25 cellular contexts compared by ENCODE assay signal in the genomic region with DNA sequence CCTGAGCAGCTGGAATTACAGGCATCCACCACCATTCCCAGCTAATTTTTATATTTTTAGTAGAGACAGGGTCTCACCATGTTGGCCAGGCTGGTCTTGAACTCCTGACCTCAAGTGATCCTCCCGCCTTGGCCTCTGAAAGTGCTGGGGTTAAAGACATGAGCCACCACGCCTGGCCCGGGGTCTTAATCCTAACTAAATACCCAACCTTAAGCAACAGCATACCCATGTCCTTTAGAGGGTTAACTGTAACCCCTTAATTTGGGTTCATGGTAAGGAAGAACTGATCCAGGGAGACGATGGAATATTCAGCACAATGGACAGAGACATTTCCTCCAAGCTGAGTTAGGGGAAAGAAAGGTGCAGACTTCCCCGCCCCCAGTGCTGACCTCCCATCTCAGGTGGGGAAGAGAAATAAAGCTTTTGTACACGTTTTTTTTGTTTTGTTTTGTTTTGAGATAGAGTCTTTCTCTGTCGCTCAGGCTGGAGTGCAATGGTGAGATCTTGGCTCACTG. TPM values are rescaled to one million over a fixed set of nuclear protein-coding genes. Genes with fewer than 3 reads are reported as not detected.
DNase-seq lines count a peak whose midpoint lies in the region; ATAC-seq, FAIRE-seq and TF ChIP-seq lines count a peak whose summit lies in the region.
"Had no signal": no experiment of that assay in that cellular context is flagged by ENCODE, and none has a peak within 500 bp of the region (broad histone marks: within the 10 kb centered on the region; RNA-seq: fewer than 3 reads in every experiment).

No MANE protein-coding gene starts in this region.

- H3K9me3 Mint-ChIP-seq in activated CD4-positive, alpha-beta T cell treated with anti-CD3 and anti-CD28 coated beads for 36 hours (ENCODE audit: low read depth), result no peaks in the 10 kb centered on the region

- H3K36me3 ChIP-seq in HepG2 (replicated peaks in 1 of 2; ENCODE audit: control insufficient read depth in 1 of 2, insufficient read depth in 2 of 2, low read length in 2 of 2), result no peaks in the 10 kb centered on the region
- no peaks in the 10 kb centered on the region for H3K36me3 ChIP-seq in right lobe of liver
- H3K36me3 ChIP-seq in hepatocyte (replicated peaks; ENCODE audit: insufficient read depth, low read depth), result no peaks in the 10 kb centered on the region
- H3K36me3 ChIP-seq: adrenal gland, colonic mucosa, spleen, upper lobe of left lung had no signal

- no peak for TF ChIP-seq RAD21 in HepG2 (CRISPR knock-in tag; IDR thresholded peaks at IDR 0.05)

- no peak for TF ChIP-seq POLR2A in HepG2 (IDR thresholded peaks at IDR 0.05; ENCODE audit: insufficient read depth in 1 of 2, low read depth in 2 of 2, low read length in 2 of 2)
- TF ChIP-seq POLR2A in right lobe of liver (IDR thresholded peaks at IDR 0.05), result no peak

- no peaks in the 10 kb centered on the region for H4K20me1 ChIP-seq in HepG2 (ENCODE audit: insufficient read depth, low read length)
- no peaks in the 10 kb centered on the region for H4K20me1 ChIP-seq in hepatocyte (ENCODE audit: insufficient read depth, poor library complexity, severe bottlenecking)

- H3K36me3 Mint-ChIP-seq in activated CD4-positive, alpha-beta T cell treated with anti-CD3 and anti-CD28 coated beads for 36 hours (ENCODE audit: low read depth), result no peaks in the 10 kb centered on the region

- H3K9me3 ChIP-seq in HepG2 (ENCODE audit: low read length) (no peaks in the 10 kb centered on the region), right lobe of liver (no peaks in the 10 kb centered on the region), hepatocyte (ENCODE audit: low read depth) (no peaks in the 10 kb centered on the region)
- H3K9me3 ChIP-seq: adrenal gland, Caco-2, colonic mucosa, spleen, upper lobe of left lung had no signal

- H3K4me2 ChIP-seq in HepG2 (ENCODE audit: low read depth, low read length) (no peak overlapping the region), hepatocyte (no peak overlapping the region)
- H3K4me2 ChIP-seq: KMS-11 had no signal

- H3K4me1 ChIP-seq in HepG2 (ENCODE audit: insufficient read depth, low read length), result peaks cover 32% of the 10 kb centered on the region
- peaks cover 0 to 4% (median 0%) of the 10 kb centered on the region in 4 donors for H3K4me1 ChIP-seq in right lobe of liver
- H3K4me1 ChIP-seq in hepatocyte (ENCODE audit: insufficient read depth), result no peaks in the 10 kb centered on the region
- H3K4me1 ChIP-seq: Caco-2, colonic mucosa had no signal

- TF ChIP-seq CTCF in HepG2 (CRISPR knock-in tag; IDR thresholded peaks at IDR 0.05) (no peak), right lobe of liver (IDR thresholded peaks at IDR 0.05) (no peak), RWPE1 (conservative IDR thresholded peaks at IDR 0.05; ENCODE audit: low read depth) (no peak), hepatocyte (IDR thresholded peaks at IDR 0.05; ENCODE audit: poor library complexity) (no peak)

- H3K79me2 ChIP-seq in HepG2 (ENCODE audit: insufficient read depth, low read length) (no peaks in the 10 kb centered on the region), hepatocyte (no peaks in the 10 kb centered on the region)

- CTCF ChIA-PET in HepG2 (lab: Yijun Ruan, JAX; ENCODE audit: low intra/inter-chr PET ratio, low total read pairs) (no interaction called here), RWPE1 (lab: Yijun Ruan, JAX) (no interaction called here)
- CTCF ChIA-PET in activated CD4-positive, alpha-beta T cell treated with anti-CD3 and anti-CD28 coated beads for 36 hours (lab: Charles Lee), result interaction anchor here (1.6 kb wide), 1 partner anchor 101 kb away, joined by 5 read pairs; no protein-coding TSS in a partner anchor

- no peak overlapping the region for H3K4me3 Mint-ChIP-seq in activated CD4-positive, alpha-beta T cell treated with anti-CD3 and anti-CD28 coated beads for 36 hours
- H3K4me3 Mint-ChIP-seq: activated CD8-positive, alpha-beta T cell treated with anti-CD3 and anti-CD28 coated beads, Interleukin-2, amount 10 ng/mL, durations not matched to agents 7 days and 5 days; HFFc6; naive thymus-derived CD4-positive, alpha-beta T cell had no signal

- H3K27ac Mint-ChIP-seq in activated CD4-positive, alpha-beta T cell treated with anti-CD3 and anti-CD28 coated beads for 36 hours, result no peak overlapping the region
- H3K27ac Mint-ChIP-seq: activated CD8-positive, alpha-beta T cell treated with anti-CD3 and anti-CD28 coated beads, Interleukin-2, amount 10 ng/mL, durations not matched to agents 7 days and 5 days; HFFc6; naive thymus-derived CD4-positive, alpha-beta T cell; progenitor cell of endocrine pancreas had no signal

- H3K4me1 Mint-ChIP-seq in activated CD4-positive, alpha-beta T cell treated with anti-CD3 and anti-CD28 coated beads for 36 hours, result peaks cover 10% of the 10 kb centered on the region

- FAIRE-seq in HepG2 (lab: Jason Lieb, UNC), result peak; percentile 36

- no peak overlapping the region for H3K9ac ChIP-seq in HepG2 (ENCODE audit: insufficient read depth, low read depth, low read length)
- H3K9ac ChIP-seq: KMS-11 had no signal

- intact Hi-C loops in HepG2 (cut with micrococcal nuclease; ENCODE audit: unreplicated experiment) (no loop called here), right lobe of liver (cut with DNase I) (loop anchor here in 1 of 2 donors (10.0 kb wide), 2 partner anchors 62 to 68 kb away; no protein-coding TSS in a partner anchor)
- intact Hi-C loops in activated CD4-positive, alpha-beta T cell treated with anti-CD3 and anti-CD28 coated beads for 36 hours (cut with DNase I, micrococcal nuclease), result no loop called here

- 53% methylated on average over 7 of the region's 7 CpGs for WGBS in HepG2 (ENCODE audit: low lambda C conversion rate)
- 38% methylated on average over 7 of the region's 7 CpGs for WGBS in right lobe of liver (ENCODE audit: insufficient coverage, low coverage, low lambda C conversion rate, missing lambda C conversion rate)
- 42% methylated on average over 7 of the region's 7 CpGs for WGBS in hepatocyte (ENCODE audit: low lambda C conversion rate, missing lambda C conversion rate)

- peaks cover 2% of the 10 kb centered on the region for H3K27me3 Mint-ChIP-seq in activated CD4-positive, alpha-beta T cell treated with anti-CD3 and anti-CD28 coated beads for 36 hours
- H3K27me3 Mint-ChIP-seq: progenitor cell of endocrine pancreas had no signal

- H3K4me3 ChIP-seq in HepG2 (replicated peaks in 1 of 3; ENCODE audit: insufficient read depth in 1 of 3, low read depth in 2 of 3, low read length in 3 of 3), result no peak overlapping the region
- no peak overlapping the region for H3K4me3 ChIP-seq in right lobe of liver
- H3K4me3 ChIP-seq in hepatocyte, result no peak overlapping the region
- H3K4me3 ChIP-seq: adrenal gland, colonic mucosa, spleen, upper lobe of left lung had no signal

- no peaks in the 10 kb centered on the region for H3K27me3 ChIP-seq in HepG2 (ENCODE audit: control insufficient read depth in 1 of 2, insufficient read depth in 2 of 2, low read length in 2 of 2)
- H3K27me3 ChIP-seq in right lobe of liver, result no peaks in the 10 kb centered on the region
- H3K27me3 ChIP-seq in hepatocyte, result no peaks in the 10 kb centered on the region
- H3K27me3 ChIP-seq: adrenal gland, colonic mucosa, upper lobe of left lung had no signal

- no peaks in the 10 kb centered on the region for H3K9me2 ChIP-seq in hepatocyte (replicated peaks; ENCODE audit: insufficient read depth)

- ATAC-seq in HepG2 (no peak), right lobe of liver (no peak)
- no peak for ATAC-seq in activated CD4-positive, alpha-beta T cell treated with anti-CD3 and anti-CD28 coated beads for 36 hours
- ATAC-seq: activated CD8-positive, alpha-beta T cell treated with anti-CD3 and anti-CD28 coated beads, Interleukin-2, amount 10 ng/mL, durations not matched to agents 7 days and 5 days; left lobe of liver; naive thymus-derived CD4-positive, alpha-beta T cell had no signal

- no peak for TF ChIP-seq EP300 in HepG2 (IDR thresholded peaks at IDR 0.05; ENCODE audit: low read depth in 2 of 2, low read length in 2 of 2)
- TF ChIP-seq EP300 in HepG2 (CRISPR knock-in tag; IDR thresholded peaks at IDR 0.05; ENCODE audit: borderline replicate concordance), result no peak

- H3K27ac ChIP-seq in HepG2 (ENCODE audit: extremely low read length, insufficient read depth, low read length), result no peak overlapping the region
- no peak overlapping the region for H3K27ac ChIP-seq in right lobe of liver
- no peak overlapping the region for H3K27ac ChIP-seq in RWPE1
- H3K27ac ChIP-seq in hepatocyte, result no peak overlapping the region
- H3K27ac ChIP-seq: adrenal gland, colonic mucosa, KMS-11, spleen, upper lobe of left lung, VCaP had no signal

- BruUV-seq in HepG2 (replicated peaks; lab: Mats Ljungman, UMichigan), result no TSS peak

- DNase-seq in HepG2 (ENCODE audit: low spot score), result no peak
- DNase-seq in right lobe of liver, result no peak
- peak; percentile 34 for DNase-seq in RWPE1 (ENCODE audit: low spot score)
- peak; percentile 42 for DNase-seq in hepatocyte (ENCODE audit: low spot score)
- no peak for DNase-seq in SW480 (ENCODE audit: low spot score)
- DNase-seq in activated CD4-positive, alpha-beta T cell treated with anti-CD3 and anti-CD28 coated beads for 36 hours, result no peak
- DNase-seq in superior temporal gyrus (ENCODE audit: extremely low spot score), result no peak
- DNase-seq in effector CD8-positive, alpha-beta T cell (lab: John Stamatoyannopoulos, UW), result no peak
- DNase-seq: activated CD8-positive, alpha-beta T cell treated with anti-CD3 and anti-CD28 coated beads, Interleukin-2, amount 10 ng/mL, durations not matched to agents 7 days and 5 days; adrenal gland; colonic mucosa; HFFc6; hippocampal formation; naive thymus-derived CD4-positive, alpha-beta T cell; NCI-H510A treated with DMSO at 0.1 percent for 48 hours; spleen; stimulated activated naive CD4-positive, alpha-beta T cell had no signal

- no peak overlapping the region for H2AFZ ChIP-seq in HepG2 (ENCODE audit: low read length)
- H2AFZ ChIP-seq in hepatocyte, result no peak overlapping the region

- POLR2A ChIA-PET in HepG2 (lab: Yijun Ruan, JAX), result interaction anchor here (2.7 kb wide), 1 partner anchor 25 kb away, joined by 7 read pairs; no protein-coding TSS in a partner anchor
- POLR2A ChIA-PET in RWPE1 (lab: Yijun Ruan, JAX; ENCODE audit: low non-redundant PET), result no interaction called here
- POLR2A ChIA-PET in activated CD4-positive, alpha-beta T cell treated with anti-CD3 and anti-CD28 coated beads for 36 hours (lab: Charles Lee), result no interaction called here

- in situ Hi-C loops in HepG2 (cut with HindIII; ENCODE audit: extremely low pct_ligation_motif_present, low pct_unique_long_range_greater_than_20kb), result no loop called here

RNA-seq across cellular contexts. Expression of a gene that starts 8.7 kb away (rescaled TPM):
- total RNA-seq in HepG2 (2016; rRNA removed; fragmentation: Illumina TruSeq; extraction: Trizol) (not detected in 2 replicates), right lobe of liver (under 1 TPM in 2 of 6 experiments, not detected in 4; 0.42 to 0.46 TPM), hepatocyte (not detected in 2 replicates)
- total RNA-seq in HepG2 (2016; cell fraction: cytosol; rRNA removed; fragmentation: Illumina TruSeq; extraction: Trizol; ENCODE audit: low read depth), result not detected in 2 replicates
- total RNA-seq in HepG2 (2016; cell fraction: insoluble cytoplasmic fraction; rRNA removed; fragmentation: Illumina TruSeq; extraction: Trizol), result not detected in 2 replicates
- total RNA-seq in HepG2 (2016; cell fraction: membrane; rRNA removed; fragmentation: Illumina TruSeq; extraction: Trizol), result not detected in 2 replicates
- not detected in 2 replicates for total RNA-seq in HepG2 (2016; cell fraction: nucleus; rRNA removed; fragmentation: Illumina TruSeq; extraction: Trizol)
- polyA plus RNA-seq in HepG2 (2011; rRNA removed) (not detected in 2 replicates), hepatocyte (not detected in 2 replicates)
- polyA plus RNA-seq in HepG2 (2011; cell fraction: cytosol; rRNA removed), result not detected in 2 replicates
- not detected in 2 replicates for polyA plus RNA-seq in HepG2 (2011; cell fraction: nucleus; rRNA removed)
- polyA plus RNA-seq in HepG2 (2012), result not detected in 2 replicates
- not detected in 2 replicates for polyA plus RNA-seq in HepG2 (2016; cell fraction: cytosol; fragmentation: Illumina TruSeq; extraction: Trizol; ENCODE audit: low read depth)
- polyA plus RNA-seq in HepG2 (2016; cell fraction: insoluble cytoplasmic fraction; fragmentation: Illumina TruSeq; extraction: Trizol; ENCODE audit: low read depth), result not detected in 2 replicates
- polyA plus RNA-seq in HepG2 (2016; cell fraction: membrane; fragmentation: Illumina TruSeq; extraction: Trizol; ENCODE audit: low read depth), result not detected in 2 replicates
- not detected in 2 replicates for polyA plus RNA-seq in HepG2 (2016; cell fraction: nucleus; fragmentation: Illumina TruSeq; extraction: Trizol; ENCODE audit: insufficient read depth, low read depth)
- not detected in 2 replicates for polyA minus RNA-seq in HepG2 (2011; rRNA and poly(A)+ RNA removed; ENCODE audit: low replicate concordance)
- polyA minus RNA-seq in HepG2 (2011; cell fraction: cytosol; rRNA and poly(A)+ RNA removed), result not detected in 2 replicates
- not detected in 2 replicates for polyA minus RNA-seq in HepG2 (2011; cell fraction: nucleus; rRNA and poly(A)+ RNA removed)
- total RNA-seq in activated CD4-positive, alpha-beta T cell treated with anti-CD3 and anti-CD28 coated beads for 36 hours, result not detected
- total RNA-seq: activated CD8-positive, alpha-beta T cell treated with anti-CD3 and anti-CD28 coated beads, Interleukin-2, amount 10 ng/mL, durations not matched to agents 7 days and 5 days; adrenal gland; Caco-2; colonic mucosa; HFFc6; left lobe of liver; naive thymus-derived CD4-positive, alpha-beta T cell; progenitor cell of endocrine pancreas; SK-MEL-5; spleen; upper lobe of left lung had no signal
- polyA plus RNA-seq: adrenal gland; esophagus; naive thymus-derived CD4-positive, alpha-beta T cell; spleen had no signal

RNA-seq across cellular contexts. Expression of a gene that starts 26.0 kb away (rescaled TPM):
- 24.4 and 30.3 TPM in 2 replicates for total RNA-seq in HepG2 (2016; rRNA removed; fragmentation: Illumina TruSeq; extraction: Trizol)
- 8.7 and 10.7 TPM in 2 replicates for total RNA-seq in HepG2 (2016; cell fraction: cytosol; rRNA removed; fragmentation: Illumina TruSeq; extraction: Trizol; ENCODE audit: low read depth)
- 24.3 and 28.9 TPM in 2 replicates for total RNA-seq in HepG2 (2016; cell fraction: insoluble cytoplasmic fraction; rRNA removed; fragmentation: Illumina TruSeq; extraction: Trizol)
- 18.5 and 19.0 TPM in 2 replicates for total RNA-seq in HepG2 (2016; cell fraction: membrane; rRNA removed; fragmentation: Illumina TruSeq; extraction: Trizol)
- total RNA-seq in HepG2 (2016; cell fraction: nucleus; rRNA removed; fragmentation: Illumina TruSeq; extraction: Trizol), result 16.6 and 20.8 TPM in 2 replicates
- 27.4 and 34.2 TPM in 2 replicates for polyA plus RNA-seq in HepG2 (2011; rRNA removed)
- polyA plus RNA-seq in HepG2 (2011; cell fraction: cytosol; rRNA removed), result 26.3 and 39.4 TPM in 2 replicates
- 141 and 147 TPM in 2 replicates for polyA plus RNA-seq in HepG2 (2011; cell fraction: nucleus; rRNA removed)
- 31.4 and 36.8 TPM in 2 replicates for polyA plus RNA-seq in HepG2 (2012)
- polyA plus RNA-seq in HepG2 (2016; cell fraction: cytosol; fragmentation: Illumina TruSeq; extraction: Trizol; ENCODE audit: low read depth), result 9.9 and 10.2 TPM in 2 replicates
- 35.6 and 37.8 TPM in 2 replicates for polyA plus RNA-seq in HepG2 (2016; cell fraction: insoluble cytoplasmic fraction; fragmentation: Illumina TruSeq; extraction: Trizol; ENCODE audit: low read depth)
- polyA plus RNA-seq in HepG2 (2016; cell fraction: membrane; fragmentation: Illumina TruSeq; extraction: Trizol; ENCODE audit: low read depth), result 15.1 and 15.7 TPM in 2 replicates
- 59.4 and 67.1 TPM in 2 replicates for polyA plus RNA-seq in HepG2 (2016; cell fraction: nucleus; fragmentation: Illumina TruSeq; extraction: Trizol; ENCODE audit: insufficient read depth, low read depth)
- polyA minus RNA-seq in HepG2 (2011; rRNA and poly(A)+ RNA removed; ENCODE audit: low replicate concordance), result 7.0 and 28.3 TPM in 2 replicates
- 15.8 and 20.3 TPM in 2 replicates for polyA minus RNA-seq in HepG2 (2011; cell fraction: cytosol; rRNA and poly(A)+ RNA removed)
- polyA minus RNA-seq in HepG2 (2011; cell fraction: nucleus; rRNA and poly(A)+ RNA removed), result 11.1 and 17.4 TPM in 2 replicates
- 10 to 100 TPM; 23.2 to 38.4 (median 30.8) TPM for total RNA-seq in right lobe of liver
- 38.3 and 46.6 TPM in 2 replicates for total RNA-seq in hepatocyte
- 60.2 and 74.3 TPM in 2 replicates for polyA plus RNA-seq in hepatocyte
- 10 to 100 TPM; 29.2 to 32.2 TPM for total RNA-seq in activated CD4-positive, alpha-beta T cell treated with anti-CD3 and anti-CD28 coated beads for 36 hours

RNA-seq across cellular contexts. Expression of a gene that starts 30.5 kb away (rescaled TPM):
- total RNA-seq in HepG2 (2016; rRNA removed; fragmentation: Illumina TruSeq; extraction: Trizol) (not detected in 2 replicates), right lobe of liver (not detected), hepatocyte (not detected in 2 replicates)
- total RNA-seq in HepG2 (2016; cell fraction: cytosol; rRNA removed; fragmentation: Illumina TruSeq; extraction: Trizol; ENCODE audit: low read depth), result not detected in 2 replicates
- not detected in 2 replicates for total RNA-seq in HepG2 (2016; cell fraction: insoluble cytoplasmic fraction; rRNA removed; fragmentation: Illumina TruSeq; extraction: Trizol)
- not detected in 2 replicates for total RNA-seq in HepG2 (2016; cell fraction: membrane; rRNA removed; fragmentation: Illumina TruSeq; extraction: Trizol)
- not detected in 2 replicates for total RNA-seq in HepG2 (2016; cell fraction: nucleus; rRNA removed; fragmentation: Illumina TruSeq; extraction: Trizol)
- polyA plus RNA-seq in HepG2 (2011; rRNA removed) (not detected in 2 replicates), hepatocyte (not detected in 2 replicates)
- 0.05 TPM in 1 of 2 replicates, not detected in the other for polyA plus RNA-seq in HepG2 (2011; cell fraction: cytosol; rRNA removed)
- not detected in 2 replicates for polyA plus RNA-seq in HepG2 (2011; cell fraction: nucleus; rRNA removed)
- not detected in 2 replicates for polyA plus RNA-seq in HepG2 (2012)
- polyA plus RNA-seq in HepG2 (2016; cell fraction: cytosol; fragmentation: Illumina TruSeq; extraction: Trizol; ENCODE audit: low read depth), result 0.06 TPM in 1 of 2 replicates, not detected in the other
- polyA plus RNA-seq in HepG2 (2016; cell fraction: insoluble cytoplasmic fraction; fragmentation: Illumina TruSeq; extraction: Trizol; ENCODE audit: low read depth), result not detected in 2 replicates
- not detected in 2 replicates for polyA plus RNA-seq in HepG2 (2016; cell fraction: membrane; fragmentation: Illumina TruSeq; extraction: Trizol; ENCODE audit: low read depth)
- polyA plus RNA-seq in HepG2 (2016; cell fraction: nucleus; fragmentation: Illumina TruSeq; extraction: Trizol; ENCODE audit: insufficient read depth, low read depth), result not detected in 2 replicates
- 0.32 TPM in 1 of 2 replicates, not detected in the other for polyA minus RNA-seq in HepG2 (2011; rRNA and poly(A)+ RNA removed; ENCODE audit: low replicate concordance)
- polyA minus RNA-seq in HepG2 (2011; cell fraction: cytosol; rRNA and poly(A)+ RNA removed), result not detected in 2 replicates
- polyA minus RNA-seq in HepG2 (2011; cell fraction: nucleus; rRNA and poly(A)+ RNA removed), result not detected in 2 replicates
- not detected for total RNA-seq in activated CD4-positive, alpha-beta T cell treated with anti-CD3 and anti-CD28 coated beads for 36 hours
- total RNA-seq: activated CD8-positive, alpha-beta T cell treated with anti-CD3 and anti-CD28 coated beads, Interleukin-2, amount 10 ng/mL, durations not matched to agents 7 days and 5 days; Caco-2; colonic mucosa; left lobe of liver; naive thymus-derived CD4-positive, alpha-beta T cell; progenitor cell of endocrine pancreas; SK-MEL-5; spleen; upper lobe of left lung had no signal
- polyA plus RNA-seq: naive thymus-derived CD4-positive, alpha-beta T cell had no signal

RNA-seq across cellular contexts. Expression of a gene that starts 35.0 kb away (rescaled TPM):
- total RNA-seq in HepG2 (2016; rRNA removed; fragmentation: Illumina TruSeq; extraction: Trizol), result not detected in 2 replicates
- total RNA-seq in HepG2 (2016; cell fraction: cytosol; rRNA removed; fragmentation: Illumina TruSeq; extraction: Trizol; ENCODE audit: low read depth), result not detected in 2 replicates
- total RNA-seq in HepG2 (2016; cell fraction: insoluble cytoplasmic fraction; rRNA removed; fragmentation: Illumina TruSeq; extraction: Trizol), result not detected in 2 replicates
- total RNA-seq in HepG2 (2016; cell fraction: membrane; rRNA removed; fragmentation: Illumina TruSeq; extraction: Trizol), result not detected in 2 replicates
- total RNA-seq in HepG2 (2016; cell fraction: nucleus; rRNA removed; fragmentation: Illumina TruSeq; extraction: Trizol), result not detected in 2 replicates
- not detected in 2 replicates for polyA plus RNA-seq in HepG2 (2011; rRNA removed)
- polyA plus RNA-seq in HepG2 (2011; cell fraction: cytosol; rRNA removed), result not detected in 2 replicates
- polyA plus RNA-seq in HepG2 (2011; cell fraction: nucleus; rRNA removed), result not detected in 2 replicates
- not detected in 2 replicates for polyA plus RNA-seq in HepG2 (2012)
- not detected in 2 replicates for polyA plus RNA-seq in HepG2 (2016; cell fraction: cytosol; fragmentation: Illumina TruSeq; extraction: Trizol; ENCODE audit: low read depth)
- polyA plus RNA-seq in HepG2 (2016; cell fraction: insoluble cytoplasmic fraction; fragmentation: Illumina TruSeq; extraction: Trizol; ENCODE audit: low read depth), result not detected in 2 replicates
- polyA plus RNA-seq in HepG2 (2016; cell fraction: membrane; fragmentation: Illumina TruSeq; extraction: Trizol; ENCODE audit: low read depth), result not detected in 2 replicates
- polyA plus RNA-seq in HepG2 (2016; cell fraction: nucleus; fragmentation: Illumina TruSeq; extraction: Trizol; ENCODE audit: insufficient read depth, low read depth), result not detected in 2 replicates
- not detected in 2 replicates for polyA minus RNA-seq in HepG2 (2011; rRNA and poly(A)+ RNA removed; ENCODE audit: low replicate concordance)
- polyA minus RNA-seq in HepG2 (2011; cell fraction: cytosol; rRNA and poly(A)+ RNA removed), result not detected in 2 replicates
- polyA minus RNA-seq in HepG2 (2011; cell fraction: nucleus; rRNA and poly(A)+ RNA removed), result not detected in 2 replicates
- not detected for total RNA-seq in right lobe of liver
- not detected in 2 replicates for total RNA-seq in hepatocyte
- polyA plus RNA-seq in hepatocyte, result not detected in 2 replicates
- total RNA-seq in activated CD4-positive, alpha-beta T cell treated with anti-CD3 and anti-CD28 coated beads for 36 hours, result not detected
- total RNA-seq: activated CD8-positive, alpha-beta T cell treated with anti-CD3 and anti-CD28 coated beads, Interleukin-2, amount 10 ng/mL, durations not matched to agents 7 days and 5 days; adrenal gland; Caco-2; colonic mucosa; HFFc6; left lobe of liver; naive thymus-derived CD4-positive, alpha-beta T cell; progenitor cell of endocrine pancreas; SK-MEL-5; spleen; upper lobe of left lung had no signal
- polyA plus RNA-seq: adrenal gland; esophagus; naive thymus-derived CD4-positive, alpha-beta T cell; spleen had no signal

RNA-seq across cellular contexts. Expression of a gene that starts 46.0 kb away (rescaled TPM):
- 35.6 and 42.8 TPM in 2 replicates for total RNA-seq in HepG2 (2016; rRNA removed; fragmentation: Illumina TruSeq; extraction: Trizol)
- 29.0 and 33.1 TPM in 2 replicates for total RNA-seq in HepG2 (2016; cell fraction: cytosol; rRNA removed; fragmentation: Illumina TruSeq; extraction: Trizol; ENCODE audit: low read depth)
- 34.7 and 46.1 TPM in 2 replicates for total RNA-seq in HepG2 (2016; cell fraction: insoluble cytoplasmic fraction; rRNA removed; fragmentation: Illumina TruSeq; extraction: Trizol)
- total RNA-seq in HepG2 (2016; cell fraction: membrane; rRNA removed; fragmentation: Illumina TruSeq; extraction: Trizol), result 62.2 and 73.5 TPM in 2 replicates
- total RNA-seq in HepG2 (2016; cell fraction: nucleus; rRNA removed; fragmentation: Illumina TruSeq; extraction: Trizol), result 17.6 and 21.2 TPM in 2 replicates
- 15.1 and 23.1 TPM in 2 replicates for polyA plus RNA-seq in HepG2 (2011; rRNA removed)
- 9.6 and 21.1 TPM in 2 replicates for polyA plus RNA-seq in HepG2 (2011; cell fraction: cytosol; rRNA removed)
- polyA plus RNA-seq in HepG2 (2011; cell fraction: nucleus; rRNA removed), result 24.0 and 30.1 TPM in 2 replicates
- 20.1 and 21.2 TPM in 2 replicates for polyA plus RNA-seq in HepG2 (2012)
- polyA plus RNA-seq in HepG2 (2016; cell fraction: cytosol; fragmentation: Illumina TruSeq; extraction: Trizol; ENCODE audit: low read depth), result 34.6 and 40.9 TPM in 2 replicates
- 47.2 and 47.3 TPM in 2 replicates for polyA plus RNA-seq in HepG2 (2016; cell fraction: insoluble cytoplasmic fraction; fragmentation: Illumina TruSeq; extraction: Trizol; ENCODE audit: low read depth)
- 55.5 and 74.3 TPM in 2 replicates for polyA plus RNA-seq in HepG2 (2016; cell fraction: membrane; fragmentation: Illumina TruSeq; extraction: Trizol; ENCODE audit: low read depth)
- polyA plus RNA-seq in HepG2 (2016; cell fraction: nucleus; fragmentation: Illumina TruSeq; extraction: Trizol; ENCODE audit: insufficient read depth, low read depth), result 38.1 and 41.9 TPM in 2 replicates
- 11.1 and 37.8 TPM in 2 replicates for polyA minus RNA-seq in HepG2 (2011; rRNA and poly(A)+ RNA removed; ENCODE audit: low replicate concordance)
- polyA minus RNA-seq in HepG2 (2011; cell fraction: cytosol; rRNA and poly(A)+ RNA removed), result 24.6 and 29.7 TPM in 2 replicates
- 9.8 and 11.8 TPM in 2 replicates for polyA minus RNA-seq in HepG2 (2011; cell fraction: nucleus; rRNA and poly(A)+ RNA removed)
- 10 to 100 TPM; 15.8 to 26.0 (median 22.5) TPM for total RNA-seq in right lobe of liver
- 14.5 and 23.5 TPM in 2 replicates for total RNA-seq in hepatocyte
- polyA plus RNA-seq in hepatocyte, result 24.9 and 27.2 TPM in 2 replicates
- 10 to 100 TPM; 27.6 to 28.4 TPM for total RNA-seq in activated CD4-positive, alpha-beta T cell treated with anti-CD3 and anti-CD28 coated beads for 36 hours

Comparison
In these comparisons a context has a peak if more than half of its experiments do, and no peak if none do; other contexts are left out.
1. DNase-seq: peak in RWPE1 (single experiment) and hepatocyte (single experiment); none in HepG2 (single experiment), right lobe of liver (0 of 3), SW480 (single experiment), activated CD4-positive, alpha-beta T cell treated with anti-CD3 and anti-CD28 coated beads for 36 hours (single experiment), superior temporal gyrus (single experiment) and effector CD8-positive, alpha-beta T cell (single experiment).